ENCODE assay signal across 2 cellular contexts in the genomic region with DNA sequence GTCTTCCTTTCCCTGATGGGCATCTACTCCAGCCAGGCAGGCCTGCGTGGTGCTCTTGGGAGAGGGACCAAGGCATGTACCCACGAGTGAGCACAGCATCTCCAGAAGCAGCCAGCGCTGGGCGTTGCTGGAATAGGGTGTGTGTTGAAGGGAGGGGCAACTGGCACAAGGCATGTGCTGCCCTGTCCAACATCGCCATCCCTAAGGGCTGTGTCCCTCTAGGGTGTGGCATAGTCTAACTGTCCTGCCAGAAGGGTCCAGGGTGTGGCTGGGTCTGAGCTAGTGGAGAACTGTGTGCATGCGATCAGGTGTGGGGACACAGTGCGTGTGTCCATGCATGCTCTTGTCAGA.
TF ChIP-seq lines count a peak whose summit lies in the region.

No MANE protein-coding gene starts in this region.

TF ChIP-seq in A549, 52 proteins besides CTCF, POLR2A, EP300 and RAD21:
- TF ChIP-seq, protein P1, sequence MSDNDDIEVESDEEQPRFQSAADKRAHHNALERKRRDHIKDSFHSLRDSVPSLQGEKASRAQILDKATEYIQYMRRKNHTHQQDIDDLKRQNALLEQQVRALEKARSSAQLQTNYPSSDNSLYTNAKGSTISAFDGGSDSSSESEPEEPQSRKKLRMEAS (IDR thresholded peaks at IDR 0.05), result no peak
- TF ChIP-seq RCOR1 (IDR thresholded peaks at IDR 0.05; ENCODE audit: low read depth, low read length) (no peak), ZC3H11A (IDR thresholded peaks at IDR 0.05) (no peak), PBX3 (IDR thresholded peaks at IDR 0.05) (no peak), CHD4 (IDR thresholded peaks at IDR 0.05; ENCODE audit: borderline replicate concordance) (no peak), HDAC2 (IDR thresholded peaks at IDR 0.05) (no peak), MAFK (IDR thresholded peaks at IDR 0.05; ENCODE audit: partially characterized antibody) (no peak), NR3C1 (IDR thresholded peaks at IDR 0.05) (no peak), RNF2 (IDR thresholded peaks at IDR 0.05; ENCODE audit: borderline replicate concordance, low read depth) (no peak), PHF8 (IDR thresholded peaks at IDR 0.05; ENCODE audit: borderline replicate concordance, low read depth) (no peak), RFX5 (IDR thresholded peaks at IDR 0.05) (no peak), CEBPB (IDR thresholded peaks at IDR 0.05) (no peak)
- TF ChIP-seq, protein P2, sequence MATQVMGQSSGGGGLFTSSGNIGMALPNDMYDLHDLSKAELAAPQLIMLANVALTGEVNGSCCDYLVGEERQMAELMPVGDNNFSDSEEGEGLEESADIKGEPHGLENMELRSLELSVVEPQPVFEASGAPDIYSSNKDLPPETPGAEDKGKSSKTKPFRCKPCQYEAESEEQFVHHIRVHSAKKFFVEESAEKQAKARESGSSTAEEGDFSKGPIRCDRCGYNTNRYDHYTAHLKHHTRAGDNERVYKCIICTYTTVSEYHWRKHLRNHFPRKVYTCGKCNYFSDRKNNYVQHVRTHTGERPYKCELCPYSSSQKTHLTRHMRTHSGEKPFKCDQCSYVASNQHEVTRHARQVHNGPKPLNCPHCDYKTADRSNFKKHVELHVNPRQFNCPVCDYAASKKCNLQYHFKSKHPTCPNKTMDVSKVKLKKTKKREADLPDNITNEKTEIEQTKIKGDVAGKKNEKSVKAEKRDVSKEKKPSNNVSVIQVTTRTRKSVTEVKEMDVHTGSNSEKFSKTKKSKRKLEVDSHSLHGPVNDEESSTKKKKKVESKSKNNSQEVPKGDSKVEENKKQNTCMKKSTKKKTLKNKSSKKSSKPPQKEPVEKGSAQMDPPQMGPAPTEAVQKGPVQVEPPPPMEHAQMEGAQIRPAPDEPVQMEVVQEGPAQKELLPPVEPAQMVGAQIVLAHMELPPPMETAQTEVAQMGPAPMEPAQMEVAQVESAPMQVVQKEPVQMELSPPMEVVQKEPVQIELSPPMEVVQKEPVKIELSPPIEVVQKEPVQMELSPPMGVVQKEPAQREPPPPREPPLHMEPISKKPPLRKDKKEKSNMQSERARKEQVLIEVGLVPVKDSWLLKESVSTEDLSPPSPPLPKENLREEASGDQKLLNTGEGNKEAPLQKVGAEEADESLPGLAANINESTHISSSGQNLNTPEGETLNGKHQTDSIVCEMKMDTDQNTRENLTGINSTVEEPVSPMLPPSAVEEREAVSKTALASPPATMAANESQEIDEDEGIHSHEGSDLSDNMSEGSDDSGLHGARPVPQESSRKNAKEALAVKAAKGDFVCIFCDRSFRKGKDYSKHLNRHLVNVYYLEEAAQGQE (IDR thresholded peaks at IDR 0.05), result no peak
- TF ChIP-seq, protein P3, sequence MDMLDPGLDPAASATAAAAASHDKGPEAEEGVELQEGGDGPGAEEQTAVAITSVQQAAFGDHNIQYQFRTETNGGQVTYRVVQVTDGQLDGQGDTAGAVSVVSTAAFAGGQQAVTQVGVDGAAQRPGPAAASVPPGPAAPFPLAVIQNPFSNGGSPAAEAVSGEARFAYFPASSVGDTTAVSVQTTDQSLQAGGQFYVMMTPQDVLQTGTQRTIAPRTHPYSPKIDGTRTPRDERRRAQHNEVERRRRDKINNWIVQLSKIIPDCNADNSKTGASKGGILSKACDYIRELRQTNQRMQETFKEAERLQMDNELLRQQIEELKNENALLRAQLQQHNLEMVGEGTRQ (IDR thresholded peaks at IDR 0.05), result no peak
- TF ChIP-seq, protein P4, sequence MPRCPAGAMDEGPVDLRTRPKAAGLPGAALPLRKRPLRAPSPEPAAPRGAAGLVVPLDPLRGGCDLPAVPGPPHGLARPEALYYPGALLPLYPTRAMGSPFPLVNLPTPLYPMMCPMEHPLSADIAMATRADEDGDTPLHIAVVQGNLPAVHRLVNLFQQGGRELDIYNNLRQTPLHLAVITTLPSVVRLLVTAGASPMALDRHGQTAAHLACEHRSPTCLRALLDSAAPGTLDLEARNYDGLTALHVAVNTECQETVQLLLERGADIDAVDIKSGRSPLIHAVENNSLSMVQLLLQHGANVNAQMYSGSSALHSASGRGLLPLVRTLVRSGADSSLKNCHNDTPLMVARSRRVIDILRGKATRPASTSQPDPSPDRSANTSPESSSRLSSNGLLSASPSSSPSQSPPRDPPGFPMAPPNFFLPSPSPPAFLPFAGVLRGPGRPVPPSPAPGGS (IDR thresholded peaks at IDR 0.05), result no peak

TF ChIP-seq in IMR-90, 13 proteins besides CTCF, POLR2A, EP300 and RAD21:
- TF ChIP-seq CHD1 (IDR thresholded peaks at IDR 0.05; ENCODE audit: low read depth, low read length) (no peak), SMC3 (IDR thresholded peaks at IDR 0.05; ENCODE audit: low read depth, low read length) (no peak), NFE2L2 (IDR thresholded peaks at IDR 0.05; ENCODE audit: low read depth, low read length) (no peak), MAZ (IDR thresholded peaks at IDR 0.05; ENCODE audit: borderline replicate concordance, low read depth, low read length) (no peak), MAFK (IDR thresholded peaks at IDR 0.05; ENCODE audit: low read depth, low read length) (no peak), MXI1 (IDR thresholded peaks at IDR 0.05; ENCODE audit: borderline replicate concordance, low read depth, low read length) (no peak), BHLHE40 (IDR thresholded peaks at IDR 0.05; ENCODE audit: low read depth, low read length) (no peak), FOS (IDR thresholded peaks at IDR 0.05; ENCODE audit: low read depth, low read length) (no peak), RCOR1 (IDR thresholded peaks at IDR 0.05; ENCODE audit: insufficient replicate concordance, low read length) (no peak), RFX5 (IDR thresholded peaks at IDR 0.05; ENCODE audit: low read depth, low read length) (no peak), CEBPB (IDR thresholded peaks at IDR 0.05; ENCODE audit: low read depth, low read length) (no peak)
- TF ChIP-seq, protein P5, sequence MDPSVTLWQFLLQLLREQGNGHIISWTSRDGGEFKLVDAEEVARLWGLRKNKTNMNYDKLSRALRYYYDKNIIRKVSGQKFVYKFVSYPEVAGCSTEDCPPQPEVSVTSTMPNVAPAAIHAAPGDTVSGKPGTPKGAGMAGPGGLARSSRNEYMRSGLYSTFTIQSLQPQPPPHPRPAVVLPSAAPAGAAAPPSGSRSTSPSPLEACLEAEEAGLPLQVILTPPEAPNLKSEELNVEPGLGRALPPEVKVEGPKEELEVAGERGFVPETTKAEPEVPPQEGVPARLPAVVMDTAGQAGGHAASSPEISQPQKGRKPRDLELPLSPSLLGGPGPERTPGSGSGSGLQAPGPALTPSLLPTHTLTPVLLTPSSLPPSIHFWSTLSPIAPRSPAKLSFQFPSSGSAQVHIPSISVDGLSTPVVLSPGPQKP (IDR thresholded peaks at IDR 0.05; ENCODE audit: borderline replicate concordance, low read depth, low read length), result no peak
- TF ChIP-seq, protein P3 (IDR thresholded peaks at IDR 0.05; ENCODE audit: low read depth, low read length), result no peak
